In genomic region chr4:176964116-176964691, GRCh38 we compare ENCODE assay signal across 11 cellular contexts.
DNase-seq lines count a peak whose midpoint lies in the region; ATAC-seq and TF ChIP-seq lines count a peak whose summit lies in the region.
"Had no signal": no experiment of that assay in that cellular context is flagged by ENCODE, and none has a peak within 500 bp of the region (broad histone marks: within the 10 kb centered on the region; RNA-seq: fewer than 3 reads in every experiment).

No MANE protein-coding gene starts in this region.

- TF ChIP-seq CTCF in AG04450 (IDR thresholded peaks at IDR 0.05; ENCODE audit: low read depth, low read length) (peak; percentile 25), chondrocyte (IDR thresholded peaks at IDR 0.05) (peak; percentile 52)

- H3K4me3 ChIP-seq in AG04450 (ENCODE audit: low read depth, low read length) (no peak overlapping the region), trophoblast cell (ENCODE audit: low read depth, low read length) (no peak overlapping the region)

- H3K4me3 Mint-ChIP-seq in chondrocyte (ENCODE audit: unreplicated experiment) = no peak overlapping the region
- no peak overlapping the region for H3K4me3 Mint-ChIP-seq in stimulated activated naive B cell treated with anti-CD40 and anti-IgM and Interleukin-4, amounts not matched to agents 10 μg/mL and 1 μg/mL and 100 μg/mL, for 72 hours
- H3K4me3 Mint-ChIP-seq: activated T-helper 1 cell treated with anti-CD3 and anti-CD28 coated beads, Interleukin-12 subunit alpha, Interleukin-12 subunit beta, Interleukin-2, Interleukin-4 antibody, amounts not matched to agents 30 ng/mL and 10 ng/mL and 1 ng/mL, durations not matched to agents 14 hours and 24 hours and 36 hours; CD4-positive, alpha-beta memory T cell; natural killer cell had no signal

- H2AFZ ChIP-seq in trophoblast cell (ENCODE audit: insufficient read depth, low read length, poor library complexity) = no peak overlapping the region

- no peaks in the 10 kb centered on the region for H3K9me3 Mint-ChIP-seq in chondrocyte (ENCODE audit: low read depth)
- H3K9me3 Mint-ChIP-seq in stimulated activated naive B cell treated with anti-CD40 and anti-IgM and Interleukin-4, amounts not matched to agents 10 μg/mL and 1 μg/mL and 100 μg/mL, for 72 hours = peaks cover 0 to 3% of the 10 kb centered on the region in 2 donors
- H3K9me3 Mint-ChIP-seq: activated T-helper 1 cell treated with anti-CD3 and anti-CD28 coated beads, Interleukin-12 subunit alpha, Interleukin-12 subunit beta, Interleukin-2, Interleukin-4 antibody, amounts not matched to agents 30 ng/mL and 10 ng/mL and 1 ng/mL, durations not matched to agents 14 hours and 24 hours and 36 hours had no signal

- no peak overlapping the region for H4K12ac ChIP-seq in trophoblast cell (ENCODE audit: low read depth, low read length)

- no peak overlapping the region for H3K14ac ChIP-seq in trophoblast cell (ENCODE audit: low read length)

- no peaks in the 10 kb centered on the region for H3K36me3 Mint-ChIP-seq in chondrocyte (ENCODE audit: low read depth)
- H3K36me3 Mint-ChIP-seq in stimulated activated naive B cell treated with anti-CD40 and anti-IgM and Interleukin-4, amounts not matched to agents 10 μg/mL and 1 μg/mL and 100 μg/mL, for 72 hours = no peaks in the 10 kb centered on the region
- H3K36me3 Mint-ChIP-seq: CD4-positive, alpha-beta memory T cell; natural killer cell had no signal

- no peaks in the 10 kb centered on the region for H3K4me1 ChIP-seq in trophoblast cell (ENCODE audit: control insufficient read depth in 1 of 2, insufficient read depth in 2 of 2, low read length in 2 of 2)

- H3K79me1 ChIP-seq in trophoblast cell (ENCODE audit: low read length) = no peaks in the 10 kb centered on the region

- H2BK120ac ChIP-seq in trophoblast cell (ENCODE audit: insufficient read depth, low read length, poor library complexity) = no peak overlapping the region

- H4K91ac ChIP-seq in trophoblast cell (ENCODE audit: low read depth, low read length) = no peak overlapping the region

- no peak overlapping the region for H4K8ac ChIP-seq in trophoblast cell (ENCODE audit: low read depth, low read length)

- no peak overlapping the region for H3K4ac ChIP-seq in trophoblast cell (ENCODE audit: low read depth, low read length)

- H3K9ac ChIP-seq in trophoblast cell (ENCODE audit: low read length) = no peak overlapping the region

- no CpG with 5 or more reads among the region's 3 CpGs for WGBS in trophoblast cell (ENCODE audit: extremely low coverage, insufficient coverage, insufficient read length)

- POLR2A ChIA-PET in AG04450 (lab: Yijun Ruan, JAX) = no interaction called here

- no peak overlapping the region for H2BK12ac ChIP-seq in trophoblast cell (ENCODE audit: low read length)

- DNase-seq in AG04450 (ENCODE audit: low read depth, low spot score) (no peak), NAMALWA (ENCODE audit: low spot score) (peak; percentile 54), chondrocyte (ENCODE audit: low spot score) (no peak), HT-29 (ENCODE audit: low spot score) (no peak), trophoblast cell (no peak)
- DNase-seq in stimulated activated naive B cell treated with anti-CD40 and anti-IgM and Interleukin-4, amounts not matched to agents 10 μg/mL and 1 μg/mL and 100 μg/mL, for 72 hours = no peak
- DNase-seq: CD4-positive, alpha-beta memory T cell; natural killer cell had no signal

- H2AK5ac ChIP-seq in trophoblast cell (ENCODE audit: low read length) = no peak overlapping the region

- H3K27ac Mint-ChIP-seq in chondrocyte (ENCODE audit: unreplicated experiment) = no peak overlapping the region
- H3K27ac Mint-ChIP-seq in stimulated activated naive B cell treated with anti-CD40 and anti-IgM and Interleukin-4, amounts not matched to agents 10 μg/mL and 1 μg/mL and 100 μg/mL, for 72 hours = no peak overlapping the region
- H3K27ac Mint-ChIP-seq: activated T-helper 1 cell treated with anti-CD3 and anti-CD28 coated beads, Interleukin-12 subunit alpha, Interleukin-12 subunit beta, Interleukin-2, Interleukin-4 antibody, amounts not matched to agents 30 ng/mL and 10 ng/mL and 1 ng/mL, durations not matched to agents 14 hours and 24 hours and 36 hours; CD4-positive, alpha-beta memory T cell; natural killer cell had no signal

- H3K4me1 Mint-ChIP-seq in chondrocyte (ENCODE audit: low read depth) = no peaks in the 10 kb centered on the region
- H3K4me1 Mint-ChIP-seq in stimulated activated naive B cell treated with anti-CD40 and anti-IgM and Interleukin-4, amounts not matched to agents 10 μg/mL and 1 μg/mL and 100 μg/mL, for 72 hours = no peaks in the 10 kb centered on the region
- H3K4me1 Mint-ChIP-seq: CD4-positive, alpha-beta memory T cell; natural killer cell had no signal

- H3K79me2 ChIP-seq in trophoblast cell (ENCODE audit: control insufficient read depth, insufficient read depth, low read length, poor library complexity) = no peaks in the 10 kb centered on the region

- no peaks in the 10 kb centered on the region for H3K27me3 ChIP-seq in AG04450 (ENCODE audit: control insufficient read depth, insufficient read depth, low read length)
- H3K27me3 ChIP-seq in trophoblast cell (ENCODE audit: insufficient read depth, low read length) = no peaks in the 10 kb centered on the region

- H3K27me3 Mint-ChIP-seq in chondrocyte (ENCODE audit: low read depth) = no peaks in the 10 kb centered on the region
- H3K27me3 Mint-ChIP-seq in stimulated activated naive B cell treated with anti-CD40 and anti-IgM and Interleukin-4, amounts not matched to agents 10 μg/mL and 1 μg/mL and 100 μg/mL, for 72 hours = no peaks in the 10 kb centered on the region

- no peak overlapping the region for H3K18ac ChIP-seq in trophoblast cell (ENCODE audit: low read length)

- H3K23ac ChIP-seq in trophoblast cell (ENCODE audit: low read length) = no peak overlapping the region

- ATAC-seq in GM18870 (IDR thresholded peaks at IDR 0.05; ENCODE audit: unreplicated experiment) (peak; percentile 54), HG02571 (IDR thresholded peaks at IDR 0.05; ENCODE audit: unreplicated experiment) (no peak)
- ATAC-seq in stimulated activated naive B cell treated with anti-CD40 and anti-IgM and Interleukin-4, amounts not matched to agents 10 μg/mL and 1 μg/mL and 100 μg/mL, for 72 hours (replicated peaks) = no peak
- ATAC-seq: natural killer cell had no signal

- H3K27ac ChIP-seq in AG04450 (ENCODE audit: low read depth, low read length) = no peak overlapping the region
- H3K27ac ChIP-seq in trophoblast cell (ENCODE audit: low read depth, low read length) = no peak overlapping the region

- no peaks in the 10 kb centered on the region for H3K9me3 ChIP-seq in AG04450 (ENCODE audit: control insufficient read depth, insufficient read depth, low read length)
- H3K9me3 ChIP-seq in trophoblast cell (ENCODE audit: insufficient read depth, low read depth, low read length) = no peaks in the 10 kb centered on the region

- H2BK5ac ChIP-seq in trophoblast cell (ENCODE audit: low read depth, low read length, poor library complexity) = no peak overlapping the region

- CTCF ChIA-PET in AG04450 (lab: Charles Lee) = interaction anchor here (1.0 to 1.3 kb wide), 2 partner anchors 8 to 83 kb away, joined by 3 read pairs; no protein-coding TSS in a partner anchor

- no peaks in the 10 kb centered on the region for H3K36me3 ChIP-seq in trophoblast cell (ENCODE audit: control insufficient read depth in 1 of 2, insufficient read depth in 2 of 2, low read length in 2 of 2)

- H3K4me2 ChIP-seq in trophoblast cell (ENCODE audit: low read length) = no peak overlapping the region
